In genomic region chr1:201245082-201245481, GRCh38 we compare ENCODE assay signal across 24 cellular contexts. TPM values are rescaled to one million over a fixed set of nuclear protein-coding genes. Genes with fewer than 3 reads are reported as not detected.
A peak's percentile ranks its signal among the peaks of the same experiment; 100 is the strongest.
DNase-seq lines count a peak whose midpoint lies in the region; ATAC-seq and TF ChIP-seq lines count a peak whose summit lies in the region.
"Had no signal": no experiment of that assay in that cellular context is flagged by ENCODE, and none has a peak within 500 bp of the region (broad histone marks: within the 10 kb centered on the region; RNA-seq: fewer than 3 reads in every experiment).

No MANE protein-coding gene starts in this region.

- no peaks in the 10 kb centered on the region for H3K9me3 ChIP-seq in mucosa of descending colon
- H3K9me3 ChIP-seq: left lung, tibial nerve had no signal

- DNase-seq in NCI-H2081 (lab: John Stamatoyannopoulos, UW) = peak; percentile 66 to 82
- no peak for DNase-seq in NCI-H2081 treated with DMSO at 0.1 percent for 48 hours (lab: John Stamatoyannopoulos, UW)
- DNase-seq in NCI-H1105 treated with DMSO at 0.1 percent for 48 hours (lab: John Stamatoyannopoulos, UW) = peak; percentile 88
- DNase-seq in NCI-H510A treated with DMSO at 0.1 percent for 48 hours (lab: John Stamatoyannopoulos, UW) = peak; percentile 27
- DNase-seq in mucosa of descending colon = peak in 1 of 3 donors; percentile 24
- DNase-seq in stimulated activated CD4-positive, alpha-beta T cell treated with anti-CD3 and anti-CD28 coated beads, Interleukin-12 subunit alpha, Interleukin-12 subunit beta, amount 100 ng/mL, for 4 hours = no peak
- DNase-seq: activated naive CD8-positive, alpha-beta T cell treated with anti-CD3 and anti-CD28 coated beads for 36 hours; activated T-cell treated with anti-CD3 and anti-CD28 coated beads, Interleukin-2, amount 50 U/mL, for 72 hours; GM23248; left lung; natural killer cell; NCI-H1048; NCI-H524 treated with DMSO at 0.1 percent for 48 hours; retina; stimulated activated CD4-positive, alpha-beta T cell treated with anti-CD3 and anti-CD28 coated beads, Interleukin-4, amount 100 ng/mL, for 4 hours; stimulated activated naive CD8-positive, alpha-beta T cell treated with anti-CD3 and anti-CD28 coated beads, Interleukin-15, amount 100 ng/mL, for 72 hours; SW 1271 had no signal

- H3K4me3 ChIP-seq in mucosa of descending colon = no peak overlapping the region
- H3K4me3 ChIP-seq: GM23248, left lung, tibial nerve had no signal

- intact Hi-C loops in mucosa of descending colon (cut with DNase I, micrococcal nuclease) = no loop called here

- TF ChIP-seq CTCF in mucosa of descending colon (IDR thresholded peaks at IDR 0.05) = no peak

- no peaks in the 10 kb centered on the region for H3K36me3 ChIP-seq in mucosa of descending colon (ENCODE audit: low read depth)
- H3K36me3 ChIP-seq: left lung, tibial nerve had no signal

- ATAC-seq in mucosa of descending colon (peak; percentile 59), GM19397 (IDR thresholded peaks at IDR 0.05; ENCODE audit: unreplicated experiment) (no peak), GM18511 (IDR thresholded peaks at IDR 0.05; ENCODE audit: unreplicated experiment) (no peak)
- ATAC-seq: activated T-cell treated with anti-CD3 and anti-CD28 coated beads, Interleukin-2, amount 50 U/mL, for 72 hours; left lung; natural killer cell; stimulated activated naive CD8-positive, alpha-beta T cell treated with anti-CD3 and anti-CD28 coated beads, Interleukin-15, amount 100 ng/mL, for 72 hours had no signal

- H3K4me1 ChIP-seq in mucosa of descending colon (ENCODE audit: low read depth) = no peaks in the 10 kb centered on the region
- H3K4me1 ChIP-seq: left lung, tibial nerve had no signal

RNA-seq across cellular contexts. Expression of gene PKP1, which starts 38.2 kb away (rescaled TPM):
- total RNA-seq in mucosa of descending colon = under 1 TPM in 2 of 3 donors, not detected in 1; 0.27 to 0.41 TPM
- total RNA-seq: activated T-cell treated with anti-CD3 and anti-CD28 coated beads, Interleukin-2, amount 50 U/mL, for 72 hours; B cell; fibroblast of villous mesenchyme; LHCN-M2; natural killer cell had no signal

RNA-seq across cellular contexts. Expression of gene IGFN1, which starts 54.5 kb away (rescaled TPM):
- total RNA-seq in mucosa of descending colon = under 1 TPM; 0.03 to 0.32 (median 0.10) TPM
- total RNA-seq: activated naive CD8-positive, alpha-beta T cell treated with anti-CD3 and anti-CD28 coated beads for 36 hours; B cell; GM23248; mesenteric fat pad; natural killer cell; tibial nerve had no signal

Comparison
In these comparisons a context has a peak if more than half of its experiments do, and no peak if none do; other contexts are left out.
1. DNase-seq: peak in NCI-H2081 (2 of 2), NCI-H1105 treated with DMSO at 0.1 percent for 48 hours (single experiment) and NCI-H510A treated with DMSO at 0.1 percent for 48 hours (single experiment); none in NCI-H2081 treated with DMSO at 0.1 percent for 48 hours (single experiment) and stimulated activated CD4-positive, alpha-beta T cell treated with anti-CD3 and anti-CD28 coated beads, Interleukin-12 subunit alpha, Interleukin-12 subunit beta, amount 100 ng/mL, for 4 hours (single experiment).